In genomic region chr2:217847552-217848350, GRCh38 we compare ENCODE assay signal across 26 cellular contexts.
DNase-seq lines count a peak whose midpoint lies in the region; ATAC-seq and TF ChIP-seq lines count a peak whose summit lies in the region.
"Had no signal": no experiment of that assay in that cellular context is flagged by ENCODE, and none has a peak within 500 bp of the region (broad histone marks: within the 10 kb centered on the region; RNA-seq: fewer than 3 reads in every experiment).

No MANE protein-coding gene starts in this region.

- H3K9me3 ChIP-seq in ascending aorta (no peaks in the 10 kb centered on the region), heart right ventricle (peaks cover 0 to 11% (median 0%) of the 10 kb centered on the region in 11 donors), muscle layer of duodenum (ENCODE audit: control insufficient read depth in 1 of 2, low read length in 2 of 2) (no peaks in the 10 kb centered on the region), suprapubic skin (no peaks in the 10 kb centered on the region)
- H3K9me3 ChIP-seq: body of pancreas, pancreas, Peyer's patch, right lobe of liver had no signal

- DNase-seq in ascending aorta (ENCODE audit: low spot score in 2 of 2) (no peak), heart right ventricle (no peak), suprapubic skin (ENCODE audit: low spot score in 2 of 2) (no peak), foreskin keratinocyte (no peak)
- no peak for DNase-seq in activated naive CD4-positive, alpha-beta T cell (lab: John Stamatoyannopoulos, UW)
- DNase-seq in activated CD4-positive, alpha-beta T cell treated with anti-CD3 and anti-CD28 coated beads, Interleukin-2, amount 50 U/mL, for 4 hours: no peak
- DNase-seq: activated CD4-positive, alpha-beta T cell treated with anti-CD3 and anti-CD28 coated beads for 1 hour; activated CD8-positive, alpha-beta T cell treated with anti-CD3 and anti-CD28 coated beads, Interleukin-2, amount 10 ng/mL, durations not matched to agents 7 days and 5 days; activated effector memory CD4-positive, alpha-beta T cell treated with Interleukin-2 at 50 U/mL for 16 hours; activated naive CD8-positive, alpha-beta T cell treated with anti-CD3 and anti-CD28 coated beads, Interleukin-2, amount 10 ng/mL, durations not matched to agents 7 days and 5 days; activated T-cell treated with anti-CD3 and anti-CD28 coated beads for 4 hours; body of pancreas; C1 segment of cervical spinal cord; Caco-2; DND-41; Karpas-422; midbrain; MV-4-11; NCI-H1694; NCI-H524 treated with DMSO at 0.1 percent for 48 hours; nephron progenitor cell had no signal

- no peak for TF ChIP-seq EP300 in suprapubic skin (IDR thresholded peaks at IDR 0.05)

- 81 to 86% methylated on average over 20 of the region's 20 CpGs for WGBS in heart right ventricle, 2 donors
- WGBS in suprapubic skin: 77% methylated on average over 17 of the region's 20 CpGs

- peaks cover 39 to 93% of the 10 kb centered on the region in 2 donors for H3K4me1 ChIP-seq in ascending aorta
- H3K4me1 ChIP-seq in heart right ventricle: peaks cover 47 to 100% (median 95%) of the 10 kb centered on the region in 9 donors
- peaks cover 14 to 94% of the 10 kb centered on the region in 2 donors for H3K4me1 ChIP-seq in muscle layer of duodenum (ENCODE audit: control insufficient read depth in 1 of 2, insufficient read depth in 2 of 2, low read length in 2 of 2)
- peaks cover 56% of the 10 kb centered on the region for H3K4me1 ChIP-seq in suprapubic skin
- H3K4me1 ChIP-seq in foreskin keratinocyte: peaks cover 20% of the 10 kb centered on the region
- H3K4me1 ChIP-seq: right lobe of liver had no signal

- H3K36me3 ChIP-seq in ascending aorta (peaks cover 68 to 84% of the 10 kb centered on the region in 2 donors), heart right ventricle (peaks cover 0 to 87% (median 42%) of the 10 kb centered on the region in 9 donors), muscle layer of duodenum (ENCODE audit: control insufficient read depth in 1 of 2, insufficient read depth in 2 of 2, low read length in 2 of 2) (peaks cover 38 to 54% of the 10 kb centered on the region in 2 donors), suprapubic skin (peaks cover 39% of the 10 kb centered on the region)

- intact Hi-C loops in ascending aorta (cut with DNase I): no loop called here
- intact Hi-C loops in heart right ventricle (cut with DNase I): no loop called here

- H3K27ac ChIP-seq in ascending aorta: peak overlapping the region; percentile 68 to 80
- H3K27ac ChIP-seq in heart right ventricle: peak overlapping the region in 9 of 10 donors; percentile 32 to 96 (median 59)
- peak overlapping the region; percentile 20 for H3K27ac ChIP-seq in muscle layer of duodenum (ENCODE audit: low read length)
- peak overlapping the region; percentile 53 for H3K27ac ChIP-seq in suprapubic skin
- H3K27ac ChIP-seq in foreskin keratinocyte: no peak overlapping the region
- H3K27ac ChIP-seq: pancreas, right lobe of liver had no signal

- no peak for TF ChIP-seq POLR2A in suprapubic skin (IDR thresholded peaks at IDR 0.05)

- ATAC-seq in heart right ventricle (no peak), foreskin keratinocyte (no peak), GM21528 (IDR thresholded peaks at IDR 0.05; ENCODE audit: low FRiP score, unreplicated experiment) (no peak)
- ATAC-seq: activated CD8-positive, alpha-beta T cell treated with anti-CD3 and anti-CD28 coated beads, Interleukin-2, amount 10 ng/mL, durations not matched to agents 7 days and 5 days; body of pancreas; pancreas had no signal

- TF ChIP-seq CTCF in ascending aorta (IDR thresholded peaks at IDR 0.05): no peak
- no peak for TF ChIP-seq CTCF in heart right ventricle (IDR thresholded peaks at IDR 0.05)
- no peak for TF ChIP-seq CTCF in suprapubic skin (IDR thresholded peaks at IDR 0.05)
- no peak for TF ChIP-seq CTCF in foreskin keratinocyte (conservative IDR thresholded peaks at IDR 0.05)

- H3K4me3 ChIP-seq in ascending aorta (no peak overlapping the region), heart right ventricle (no peak overlapping the region), muscle layer of duodenum (ENCODE audit: low read depth in 1 of 2, low read length in 2 of 2) (no peak overlapping the region), suprapubic skin (no peak overlapping the region)
- H3K4me3 ChIP-seq: body of pancreas, pancreas, Peyer's patch, right lobe of liver had no signal

- H3K27me3 ChIP-seq in ascending aorta: no peaks in the 10 kb centered on the region
- H3K27me3 ChIP-seq in heart right ventricle: no peaks in the 10 kb centered on the region
- H3K27me3 ChIP-seq in muscle layer of duodenum (ENCODE audit: low read depth, low read length): no peaks in the 10 kb centered on the region
- no peaks in the 10 kb centered on the region for H3K27me3 ChIP-seq in suprapubic skin
- H3K27me3 ChIP-seq in foreskin keratinocyte: peaks cover 19% of the 10 kb centered on the region
- H3K27me3 ChIP-seq: body of pancreas, pancreas, Peyer's patch, right lobe of liver had no signal
